16 cellular contexts compared by ENCODE assay signal in genomic region chr17:15240617-15241016, GRCh38. TPM values are rescaled to one million over a fixed set of nuclear protein-coding genes. Genes with fewer than 3 reads are reported as not detected.
DNase-seq lines count a peak whose midpoint lies in the region; ATAC-seq and TF ChIP-seq lines count a peak whose summit lies in the region.
"Had no signal": no experiment of that assay in that cellular context is flagged by ENCODE, and none has a peak within 500 bp of the region (broad histone marks: within the 10 kb centered on the region; RNA-seq: fewer than 3 reads in every experiment).

No MANE protein-coding gene starts in this region.

- TF ChIP-seq CTCF in cardiac muscle cell (IDR thresholded peaks at IDR 0.05; ENCODE audit: low read depth, low read length) (no peak), left ventricle myocardium inferior (IDR thresholded peaks at IDR 0.05; ENCODE audit: borderline replicate concordance) (no peak), psoas muscle (IDR thresholded peaks at IDR 0.05) (no peak), lower lobe of right lung (IDR thresholded peaks at IDR 0.05) (no peak)

- peak overlapping the region; percentile 59 for H3K27ac ChIP-seq in cardiac muscle cell
- peak overlapping the region; percentile 42 for H3K27ac ChIP-seq in left ventricle myocardium inferior (replicated peaks)
- H3K27ac ChIP-seq in psoas muscle: peak overlapping the region; percentile 75
- H3K27ac ChIP-seq in lower lobe of right lung: no peak overlapping the region

- H3K27me3 Mint-ChIP-seq in activated naive CD8-positive, alpha-beta T cell treated with anti-CD3 and anti-CD28 coated beads for 36 hours: peaks cover 13% of the 10 kb centered on the region

- H3K9me3 Mint-ChIP-seq in activated naive CD8-positive, alpha-beta T cell treated with anti-CD3 and anti-CD28 coated beads for 36 hours: peaks cover 5% of the 10 kb centered on the region

- intact Hi-C loops in cardiac septum (cut with DNase I) (no loop called here), left ventricle myocardium inferior (cut with micrococcal nuclease) (no loop called here), psoas muscle (cut with DNase I) (no loop called here), lower lobe of right lung (cut with DNase I) (no loop called here)

- peaks cover 1% of the 10 kb centered on the region for H3K36me3 Mint-ChIP-seq in activated naive CD8-positive, alpha-beta T cell treated with anti-CD3 and anti-CD28 coated beads for 36 hours

- H3K4me3 ChIP-seq in cardiac muscle cell: no peak overlapping the region
- no peak overlapping the region for H3K4me3 ChIP-seq in left ventricle myocardium inferior
- H3K4me3 ChIP-seq in psoas muscle: peak overlapping the region; percentile 13
- H3K4me3 ChIP-seq in lower lobe of right lung: no peak overlapping the region

- no peaks in the 10 kb centered on the region for H3K36me3 ChIP-seq in cardiac muscle cell
- peaks cover 69% of the 10 kb centered on the region for H3K36me3 ChIP-seq in left ventricle myocardium inferior
- peaks cover 17 to 41% of the 10 kb centered on the region in 2 donors for H3K36me3 ChIP-seq in psoas muscle (ENCODE audit: insufficient read depth in 1 of 2, low read depth in 1 of 2)
- peaks cover 41% of the 10 kb centered on the region for H3K36me3 ChIP-seq in lower lobe of right lung

- H3K9me3 ChIP-seq in cardiac muscle cell (ENCODE audit: low read depth) (no peaks in the 10 kb centered on the region), left ventricle myocardium inferior (replicated peaks) (peaks cover 7% of the 10 kb centered on the region), psoas muscle (peaks cover 11% of the 10 kb centered on the region), lower lobe of right lung (no peaks in the 10 kb centered on the region)

- peak; percentile 62 to 92 (median 82) for ATAC-seq in psoas muscle
- no peak for ATAC-seq in lower lobe of right lung

- H3K4me1 Mint-ChIP-seq in activated naive CD8-positive, alpha-beta T cell treated with anti-CD3 and anti-CD28 coated beads for 36 hours: peaks cover 4% of the 10 kb centered on the region

- H3K27me3 ChIP-seq in cardiac muscle cell (no peaks in the 10 kb centered on the region), left ventricle myocardium inferior (ENCODE audit: low read depth) (no peaks in the 10 kb centered on the region), psoas muscle (ENCODE audit: insufficient read depth in 3 of 3, low read length in 2 of 3) (no peaks in the 10 kb centered on the region), lower lobe of right lung (ENCODE audit: low read depth) (no peaks in the 10 kb centered on the region)

- no peak overlapping the region for H3K4me3 Mint-ChIP-seq in activated naive CD8-positive, alpha-beta T cell treated with anti-CD3 and anti-CD28 coated beads for 36 hours

- no peak for DNase-seq in cardiac muscle cell (ENCODE audit: low read depth in 1 of 2, low spot score in 1 of 2)
- no peak for DNase-seq in cardiac septum (ENCODE audit: low spot score)
- no peak for DNase-seq in left ventricle myocardium inferior
- DNase-seq in psoas muscle: no peak
- DNase-seq in activated naive CD4-positive, alpha-beta T cell (lab: John Stamatoyannopoulos, UW): no peak
- DNase-seq in activated naive CD8-positive, alpha-beta T cell treated with anti-CD3 and anti-CD28 coated beads for 36 hours: no peak
- DNase-seq in lower lobe of right lung: no peak
- DNase-seq: 8988T, GDM1, MV-4-11, NCI-H1694, NCI-H2081, NCI-H2171, NCI-H345, NCI-H524 had no signal

- H3K4me1 ChIP-seq in cardiac muscle cell (ENCODE audit: low read depth) (peaks cover 27% of the 10 kb centered on the region), left ventricle myocardium inferior (peaks cover 80% of the 10 kb centered on the region), psoas muscle (peaks cover 33% of the 10 kb centered on the region), lower lobe of right lung (peaks cover 49% of the 10 kb centered on the region)

- no peak overlapping the region for H3K27ac Mint-ChIP-seq in activated naive CD8-positive, alpha-beta T cell treated with anti-CD3 and anti-CD28 coated beads for 36 hours

RNA-seq across cellular contexts. Expression of gene PMP22, which starts 24.5 kb away (rescaled TPM):
- total RNA-seq in cardiac muscle cell (13.9 and 22.4 TPM in 2 replicates), cardiac septum (91.8 TPM), left ventricle myocardium inferior (135 TPM), psoas muscle (100 to 1,000 TPM in 2 of 4 donors, 10 to 100 TPM in 2; 39.3 to 317 (median 143) TPM), lower lobe of right lung (125 TPM)
- polyA plus RNA-seq in cardiac muscle cell (33.7 and 43.0 TPM in 2 replicates), psoas muscle (100 to 1,000 TPM in 2 of 3 donors, 10 to 100 TPM in 1; 50.4 to 269 (median 195) TPM)
- under 1 TPM; 0.21 to 0.22 TPM for total RNA-seq in activated naive CD8-positive, alpha-beta T cell treated with anti-CD3 and anti-CD28 coated beads for 36 hours
- total RNA-seq: OCI-LY7 had no signal

Comparison
In these comparisons a context has a peak if more than half of its experiments do, and no peak if none do; other contexts are left out.
1. ATAC-seq: peak in psoas muscle (4 of 4); none in lower lobe of right lung (0 of 2).
2. RNA of gene PMP22, which starts 24.5 kb away (total RNA-seq): 39.3 to 317 TPM in psoas muscle, 135 TPM in left ventricle myocardium inferior (single experiment), 125 TPM in lower lobe of right lung (single experiment), 91.8 TPM in cardiac septum (single experiment) and 13.9 to 22.4 TPM in cardiac muscle cell; 0.21 to 0.22 TPM in activated naive CD8-positive, alpha-beta T cell treated with anti-CD3 and anti-CD28 coated beads for 36 hours; every median in the first group is over 10 times any median in the second.